ENCODE assay signal across 14 cellular contexts in genomic region chr6:31529329-31530150, GRCh38. TPM values are rescaled to one million over a fixed set of nuclear protein-coding genes. Genes with fewer than 3 reads are reported as not detected.
DNase-seq lines count a peak whose midpoint lies in the region; ATAC-seq and TF ChIP-seq lines count a peak whose summit lies in the region.
"Had no signal": no experiment of that assay in that cellular context is flagged by ENCODE, and none has a peak within 500 bp of the region (broad histone marks: within the 10 kb centered on the region; RNA-seq: fewer than 3 reads in every experiment).

No MANE protein-coding gene starts in this region.

- TF ChIP-seq POLR2A in erythroblast (IDR thresholded peaks at IDR 0.05; ENCODE audit: low read length), result peak; percentile 35

- DNase-seq in left ventricle myocardium superior (no peak), Right ventricle myocardium superior (no peak), RPMI7951 (ENCODE audit: low read depth) (peak; percentile 54), erythroblast (lab: John Stamatoyannopoulos, UW) (no peak), sciatic nerve (ENCODE audit: low spot score) (no peak)
- no peak for DNase-seq in stimulated activated effector memory CD8-positive, alpha-beta T cell treated with anti-CD3 and anti-CD28 coated beads, Interleukin-12 subunit alpha, Interleukin-12 subunit beta, amount 100 ng/mL, for 72 hours (ENCODE audit: low spot score in 2 of 2)
- no peak for DNase-seq in stimulated activated CD4-positive, alpha-beta T cell treated with anti-CD3 and anti-CD28 coated beads, Interleukin-4, amount 100 ng/mL, for 24 hours
- DNase-seq: activated gamma-delta T cell, NCI-H2107 had no signal

- intact Hi-C loops in left ventricle myocardium superior (cut with micrococcal nuclease) (no loop called here), Right ventricle myocardium superior (cut with DNase I) (no loop called here), sciatic nerve (cut with DNase I) (no loop called here)

- peaks cover 23% of the 10 kb centered on the region for H3K4me1 Mint-ChIP-seq in stimulated activated effector memory CD8-positive, alpha-beta T cell treated with anti-CD3 and anti-CD28 coated beads, Interleukin-12 subunit alpha, Interleukin-12 subunit beta, amount 100 ng/mL, for 72 hours

- H3K4me3 Mint-ChIP-seq in stimulated activated effector memory CD8-positive, alpha-beta T cell treated with anti-CD3 and anti-CD28 coated beads, Interleukin-12 subunit alpha, Interleukin-12 subunit beta, amount 100 ng/mL, for 72 hours, result no peak overlapping the region
- H3K4me3 Mint-ChIP-seq: stimulated activated memory B cell treated with anti-CD40 and anti-IgM and Interleukin-4, amounts not matched to agents 10 μg/mL and 1 μg/mL and 100 μg/mL, for 72 hours had no signal

- peaks cover 63% of the 10 kb centered on the region for H3K36me3 Mint-ChIP-seq in stimulated activated effector memory CD8-positive, alpha-beta T cell treated with anti-CD3 and anti-CD28 coated beads, Interleukin-12 subunit alpha, Interleukin-12 subunit beta, amount 100 ng/mL, for 72 hours

- H3K9me3 Mint-ChIP-seq in stimulated activated effector memory CD8-positive, alpha-beta T cell treated with anti-CD3 and anti-CD28 coated beads, Interleukin-12 subunit alpha, Interleukin-12 subunit beta, amount 100 ng/mL, for 72 hours, result no peaks in the 10 kb centered on the region
- H3K9me3 Mint-ChIP-seq: stimulated activated memory B cell treated with anti-CD40 and anti-IgM and Interleukin-4, amounts not matched to agents 10 μg/mL and 1 μg/mL and 100 μg/mL, for 72 hours had no signal

- ATAC-seq in left ventricle myocardium superior, result peak; percentile 12
- ATAC-seq in Right ventricle myocardium superior (ENCODE audit: poor library complexity), result no peak
- peak; percentile 2 for ATAC-seq in stimulated activated effector memory CD8-positive, alpha-beta T cell treated with anti-CD3 and anti-CD28 coated beads, Interleukin-12 subunit alpha, Interleukin-12 subunit beta, amount 100 ng/mL, for 72 hours
- no peak for ATAC-seq in HG03039 (IDR thresholded peaks at IDR 0.05; ENCODE audit: unreplicated experiment)
- no peak for ATAC-seq in sciatic nerve
- ATAC-seq: Right ventricle myocardium inferior had no signal

- H3K27ac Mint-ChIP-seq in stimulated activated effector memory CD8-positive, alpha-beta T cell treated with anti-CD3 and anti-CD28 coated beads, Interleukin-12 subunit alpha, Interleukin-12 subunit beta, amount 100 ng/mL, for 72 hours, result peak overlapping the region; percentile 61
- H3K27ac Mint-ChIP-seq: stimulated activated memory B cell treated with anti-CD40 and anti-IgM and Interleukin-4, amounts not matched to agents 10 μg/mL and 1 μg/mL and 100 μg/mL, for 72 hours had no signal

RNA-seq across cellular contexts. Expression of gene MCCD1, which starts 0.8 kb away (rescaled TPM):
- total RNA-seq in left ventricle myocardium superior (not detected), Right ventricle myocardium superior (not detected), sciatic nerve (not detected)
- not detected in 2 replicates for total RNA-seq in RPMI7951 (2014; rRNA removed; shearing (Covaris generic))
- total RNA-seq: fibroblast of villous mesenchyme, kidney epithelial cell, Right ventricle myocardium inferior had no signal

RNA-seq across cellular contexts. Expression of gene DDX39B, which starts 12.3 kb away (rescaled TPM):
- total RNA-seq in left ventricle myocardium superior (176 TPM), Right ventricle myocardium superior (145 TPM), sciatic nerve (258 TPM)
- total RNA-seq in RPMI7951 (2014; rRNA removed; shearing (Covaris generic)), result 472 and 494 TPM in 2 replicates

RNA-seq across cellular contexts. Expression of gene ATP6V1G2, which starts 16.9 kb away (rescaled TPM):
- total RNA-seq in left ventricle myocardium superior, result 2.1 TPM
- total RNA-seq in Right ventricle myocardium superior, result 2.3 TPM
- 2.3 and 2.6 TPM in 2 replicates for total RNA-seq in RPMI7951 (2014; rRNA removed; shearing (Covaris generic))
- total RNA-seq in sciatic nerve, result 4.8 TPM

RNA-seq across cellular contexts. Expression of gene NFKBIL1, which starts 17.9 kb away (rescaled TPM):
- total RNA-seq in left ventricle myocardium superior (12.7 TPM), Right ventricle myocardium superior (9.2 TPM), sciatic nerve (23.0 TPM)
- total RNA-seq in RPMI7951 (2014; rRNA removed; shearing (Covaris generic)), result 25.0 and 27.5 TPM in 2 replicates

RNA-seq across cellular contexts. Expression of gene MICB, which starts 31.6 kb away (rescaled TPM):
- total RNA-seq in left ventricle myocardium superior (1.7 TPM), Right ventricle myocardium superior (1.3 TPM), sciatic nerve (2.9 TPM)
- total RNA-seq in RPMI7951 (2014; rRNA removed; shearing (Covaris generic)), result 31.0 and 34.4 TPM in 2 replicates

Comparison
In these comparisons a context has a peak if more than half of its experiments do, and no peak if none do; other contexts are left out.
1. ATAC-seq: peak in left ventricle myocardium superior (single experiment) and stimulated activated effector memory CD8-positive, alpha-beta T cell treated with anti-CD3 and anti-CD28 coated beads, Interleukin-12 subunit alpha, Interleukin-12 subunit beta, amount 100 ng/mL, for 72 hours (single experiment); none in Right ventricle myocardium superior (single experiment), HG03039 (single experiment) and sciatic nerve (single experiment).